In the genomic region with DNA sequence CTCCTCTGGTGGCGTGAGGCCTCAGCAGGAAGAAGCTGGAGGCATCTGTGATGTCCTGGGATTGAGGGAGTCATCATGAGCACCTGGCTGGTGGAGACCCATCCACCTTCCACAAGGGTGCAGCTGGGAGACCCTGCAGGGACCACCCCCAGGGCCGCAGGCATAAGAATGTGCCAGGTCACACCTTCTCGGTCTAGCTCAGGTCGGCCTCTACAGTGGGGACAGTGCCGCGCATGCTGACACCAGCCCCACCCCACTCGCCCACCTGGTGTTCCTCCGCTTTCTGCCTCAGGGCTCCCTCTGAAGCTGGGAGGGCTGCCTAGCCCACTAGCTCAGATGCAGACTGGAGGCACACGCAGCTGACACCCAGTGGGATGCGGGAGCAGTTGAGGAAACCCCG, we compare ENCODE assay signal across 21 cellular contexts. TPM values are rescaled to one million over a fixed set of nuclear protein-coding genes. Genes with fewer than 3 reads are reported as not detected.
A peak's percentile ranks its signal among the peaks of the same experiment; 100 is the strongest.
DNase-seq lines count a peak whose midpoint lies in the region; ATAC-seq, FAIRE-seq and TF ChIP-seq lines count a peak whose summit lies in the region.
"Had no signal": no experiment of that assay in that cellular context is flagged by ENCODE, and none has a peak within 500 bp of the region (broad histone marks: within the 10 kb centered on the region; RNA-seq: fewer than 3 reads in every experiment).

No MANE protein-coding gene starts in this region.

- no peak overlapping the region for H4K91ac ChIP-seq in neuronal stem cell (ENCODE audit: low read depth, low read length, poor library complexity)

- no peak overlapping the region for H3K9ac ChIP-seq in HepG2 (ENCODE audit: insufficient read depth, low read depth, low read length)
- H3K9ac ChIP-seq in neuronal stem cell (ENCODE audit: low read depth, low read length, poor library complexity) = no peak overlapping the region
- H3K9ac ChIP-seq: GM23248 had no signal

- H3K27ac ChIP-seq in HepG2 (ENCODE audit: extremely low read length, insufficient read depth, low read length) (no peak overlapping the region), right lobe of liver (no peak overlapping the region), neuronal stem cell (replicated peaks; ENCODE audit: low read length) (no peak overlapping the region), sigmoid colon (no peak overlapping the region), upper lobe of right lung (no peak overlapping the region), substantia nigra (ENCODE audit: low read depth, low read length, poor library complexity, severe bottlenecking) (no peak overlapping the region)
- H3K27ac ChIP-seq: 22Rv1, A549, C4-2B, GM23248 had no signal

- no peaks in the 10 kb centered on the region for H3K36me3 ChIP-seq in HepG2 (replicated peaks in 1 of 2; ENCODE audit: control insufficient read depth in 1 of 2, insufficient read depth in 2 of 2, low read length in 2 of 2)
- H3K36me3 ChIP-seq in right lobe of liver = no peaks in the 10 kb centered on the region
- peaks cover 4 to 21% of the 10 kb centered on the region in 2 donors for H3K36me3 ChIP-seq in neuronal stem cell (replicated peaks in 1 of 2; ENCODE audit: control insufficient read depth in 2 of 2, insufficient read depth in 2 of 2, low read length in 2 of 2)
- H3K36me3 ChIP-seq in sigmoid colon = no peaks in the 10 kb centered on the region
- H3K36me3 ChIP-seq in upper lobe of right lung = no peaks in the 10 kb centered on the region

- H3K4me1 ChIP-seq in HepG2 (ENCODE audit: insufficient read depth, low read length) = peaks cover 61% of the 10 kb centered on the region
- H3K4me1 ChIP-seq in right lobe of liver = peaks cover 0 to 23% (median 7%) of the 10 kb centered on the region in 4 donors
- H3K4me1 ChIP-seq in neuronal stem cell (ENCODE audit: control insufficient read depth in 2 of 2, insufficient read depth in 1 of 2, low read depth in 1 of 2, low read length in 2 of 2) = peaks cover 0 to under 1% of the 10 kb centered on the region in 2 donors
- no peaks in the 10 kb centered on the region for H3K4me1 ChIP-seq in sigmoid colon
- H3K4me1 ChIP-seq in upper lobe of right lung = no peaks in the 10 kb centered on the region
- H3K4me1 ChIP-seq: A549 had no signal

- H3K79me2 ChIP-seq in HepG2 (ENCODE audit: insufficient read depth, low read length) = no peaks in the 10 kb centered on the region

- TF ChIP-seq RAD21 in HepG2 (CRISPR knock-in tag; IDR thresholded peaks at IDR 0.05) = no peak

- CTCF ChIA-PET in HepG2 (lab: Yijun Ruan, JAX; ENCODE audit: low intra/inter-chr PET ratio, low total read pairs) = no interaction called here

- no peaks in the 10 kb centered on the region for H4K20me1 ChIP-seq in HepG2 (ENCODE audit: insufficient read depth, low read length)

- DNase-seq in HepG2 (ENCODE audit: low spot score) (no peak), right lobe of liver (no peak), neuronal stem cell (ENCODE audit: low spot score) (no peak), sigmoid colon (peak; percentile 48), upper lobe of right lung (peak; percentile 53), substantia nigra (lab: John Stamatoyannopoulos, UW) (no peak), head of caudate nucleus (no peak)
- DNase-seq: AML-193; Caco-2; CD4-positive, alpha-beta T cell; GDM1; GM23248; HFFc6 had no signal

- H2AFZ ChIP-seq in HepG2 (ENCODE audit: low read length) (no peak overlapping the region), neuronal stem cell (ENCODE audit: low read length) (no peak overlapping the region)
- H2AFZ ChIP-seq: GM23248 had no signal

- H3K4me3 ChIP-seq in HepG2 (replicated peaks in 1 of 3; ENCODE audit: insufficient read depth in 1 of 3, low read depth in 2 of 3, low read length in 3 of 3) = peak overlapping the region in 1 of 3 experiments; percentile 8; a peak in 1 of 6 replicates
- H3K4me3 ChIP-seq in right lobe of liver = no peak overlapping the region
- no peak overlapping the region for H3K4me3 ChIP-seq in neuronal stem cell (ENCODE audit: low read length in 2 of 2)
- no peak overlapping the region for H3K4me3 ChIP-seq in sigmoid colon
- H3K4me3 ChIP-seq in upper lobe of right lung = no peak overlapping the region
- H3K4me3 ChIP-seq: A549, GM23248 had no signal

- no peak for TF ChIP-seq CTCF in HepG2 (CRISPR knock-in tag; IDR thresholded peaks at IDR 0.05)
- TF ChIP-seq CTCF in right lobe of liver (IDR thresholded peaks at IDR 0.05) = no peak
- no peak for TF ChIP-seq CTCF in sigmoid colon (IDR thresholded peaks at IDR 0.05)
- no peak for TF ChIP-seq CTCF in upper lobe of right lung (IDR thresholded peaks at IDR 0.05)

- no peak for FAIRE-seq in HepG2 (lab: Jason Lieb, UNC)
- FAIRE-seq: A549, D721Med, GM12892, GM18507 had no signal

- H2BK12ac ChIP-seq in neuronal stem cell (ENCODE audit: low read length) = no peak overlapping the region

- POLR2A ChIA-PET in HepG2 (lab: Yijun Ruan, JAX) = no interaction called here

- no peaks in the 10 kb centered on the region for H3K79me1 ChIP-seq in neuronal stem cell (ENCODE audit: low read depth, low read length)

- H3K23ac ChIP-seq in neuronal stem cell (ENCODE audit: low read depth, low read length, poor library complexity) = peak overlapping the region; percentile 17

- WGBS in HepG2 (ENCODE audit: low lambda C conversion rate) = 74% methylated on average over 11 of the region's 11 CpGs
- WGBS in right lobe of liver (ENCODE audit: insufficient coverage, low coverage, low lambda C conversion rate, missing lambda C conversion rate) = 83% methylated on average over 2 of the region's 11 CpGs
- no CpG with 5 or more reads among the region's 11 CpGs for WGBS in neuronal stem cell (ENCODE audit: extremely low coverage in 2 of 2, insufficient read length in 2 of 2, insufficient replicate concordance in 1 of 2), 2 donors
- WGBS in sigmoid colon, 2 donors = 93 to 94% methylated on average over 11 of the region's 11 CpGs

- intact Hi-C loops in HepG2 (cut with micrococcal nuclease; ENCODE audit: unreplicated experiment) = no loop called here
- intact Hi-C loops in right lobe of liver (cut with DNase I) = no loop called here
- intact Hi-C loops in sigmoid colon (cut with DNase I) = no loop called here
- intact Hi-C loops in upper lobe of right lung (cut with DNase I) = no loop called here
- intact Hi-C loops in head of caudate nucleus (cut with DNase I) = no loop called here

- BruUV-seq in HepG2 (replicated peaks; lab: Mats Ljungman, UMichigan) = no TSS peak

- H3K18ac ChIP-seq in neuronal stem cell (ENCODE audit: low read length) = no peak overlapping the region

- in situ Hi-C loops in HepG2 (cut with HindIII; ENCODE audit: extremely low pct_ligation_motif_present, low pct_unique_long_range_greater_than_20kb) = no loop called here

- TF ChIP-seq EP300 in HepG2 (IDR thresholded peaks at IDR 0.05; ENCODE audit: low read depth in 2 of 2, low read length in 2 of 2) = no peak
- TF ChIP-seq EP300 in HepG2 (CRISPR knock-in tag; IDR thresholded peaks at IDR 0.05; ENCODE audit: borderline replicate concordance) = no peak
- TF ChIP-seq EP300 in sigmoid colon (IDR thresholded peaks at IDR 0.05) = no peak

- no peak for TF ChIP-seq POLR2A in HepG2 (IDR thresholded peaks at IDR 0.05; ENCODE audit: insufficient read depth in 1 of 2, low read depth in 2 of 2, low read length in 2 of 2)
- no peak for TF ChIP-seq POLR2A in right lobe of liver (IDR thresholded peaks at IDR 0.05)
- no peak for TF ChIP-seq POLR2A in sigmoid colon (IDR thresholded peaks at IDR 0.05)

- H2BK5ac ChIP-seq in neuronal stem cell (ENCODE audit: low read length) = peak overlapping the region; percentile 2

- H3K4ac ChIP-seq in neuronal stem cell (ENCODE audit: low read length) = no peak overlapping the region

- no peaks in the 10 kb centered on the region for H3K27me3 ChIP-seq in HepG2 (ENCODE audit: control insufficient read depth in 1 of 2, insufficient read depth in 2 of 2, low read length in 2 of 2)
- H3K27me3 ChIP-seq in right lobe of liver = no peaks in the 10 kb centered on the region
- H3K27me3 ChIP-seq in neuronal stem cell (ENCODE audit: control insufficient read depth in 3 of 3, insufficient read depth in 3 of 3, low read depth in 1 of 3, low read length in 3 of 3) = peaks cover 0 to 6% (median 0%) of the 10 kb centered on the region in 3 experiments
- no peaks in the 10 kb centered on the region for H3K27me3 ChIP-seq in sigmoid colon
- H3K27me3 ChIP-seq in upper lobe of right lung = no peaks in the 10 kb centered on the region

- H3K14ac ChIP-seq in neuronal stem cell (ENCODE audit: low read length) = no peak overlapping the region

- no peak overlapping the region for H2BK15ac ChIP-seq in neuronal stem cell (ENCODE audit: low read length)

- no peak overlapping the region for H2BK120ac ChIP-seq in neuronal stem cell (ENCODE audit: low read depth, low read length)

- ATAC-seq in HepG2 = peak; percentile 7; the same call in 1 of the 3 replicates
- ATAC-seq in right lobe of liver = no peak
- ATAC-seq in upper lobe of right lung = no peak
- ATAC-seq in HG02973 (IDR thresholded peaks at IDR 0.05; ENCODE audit: unreplicated experiment) = no peak
- ATAC-seq: A549, HCT116 had no signal

- H3K4me2 ChIP-seq in HepG2 (ENCODE audit: low read depth, low read length) (no peak overlapping the region; the same call in 1 of the 2 replicates), neuronal stem cell (ENCODE audit: insufficient read depth, low read length, poor library complexity, severe bottlenecking) (no peak overlapping the region)
- H3K4me2 ChIP-seq: A549 had no signal

- H4K8ac ChIP-seq in neuronal stem cell (ENCODE audit: low read depth, low read length) = no peak overlapping the region

- H2AK5ac ChIP-seq in neuronal stem cell (ENCODE audit: low read depth, low read length) = peak overlapping the region; percentile 71

- H3K9me3 ChIP-seq in HepG2 (ENCODE audit: low read length) = no peaks in the 10 kb centered on the region
- no peaks in the 10 kb centered on the region for H3K9me3 ChIP-seq in right lobe of liver
- no peaks in the 10 kb centered on the region for H3K9me3 ChIP-seq in neuronal stem cell (replicated peaks in 1 of 2; ENCODE audit: control insufficient read depth in 2 of 2, insufficient read depth in 1 of 2, low read depth in 1 of 2, low read length in 2 of 2)
- no peaks in the 10 kb centered on the region for H3K9me3 ChIP-seq in sigmoid colon
- no peaks in the 10 kb centered on the region for H3K9me3 ChIP-seq in upper lobe of right lung
- H3K9me3 ChIP-seq: A549, Caco-2 had no signal

RNA-seq across cellular contexts. Expression of gene PAQR7, which starts 5.8 kb away (rescaled TPM):
- total RNA-seq in HepG2 (2016; rRNA removed; fragmentation: Illumina TruSeq; extraction: Trizol) = 6.0 and 13.2 TPM in 2 replicates
- 4.1 and 4.7 TPM in 2 replicates for total RNA-seq in HepG2 (2016; cell fraction: cytosol; rRNA removed; fragmentation: Illumina TruSeq; extraction: Trizol; ENCODE audit: low read depth)
- 6.2 and 13.0 TPM in 2 replicates for total RNA-seq in HepG2 (2016; cell fraction: insoluble cytoplasmic fraction; rRNA removed; fragmentation: Illumina TruSeq; extraction: Trizol)
- total RNA-seq in HepG2 (2016; cell fraction: membrane; rRNA removed; fragmentation: Illumina TruSeq; extraction: Trizol) = 10.2 and 10.4 TPM in 2 replicates
- total RNA-seq in HepG2 (2016; cell fraction: nucleus; rRNA removed; fragmentation: Illumina TruSeq; extraction: Trizol) = 8.2 and 9.4 TPM in 2 replicates
- 16.6 and 20.2 TPM in 2 replicates for polyA plus RNA-seq in HepG2 (2011; rRNA removed)
- 19.1 and 22.5 TPM in 2 replicates for polyA plus RNA-seq in HepG2 (2011; cell fraction: cytosol; rRNA removed)
- polyA plus RNA-seq in HepG2 (2011; cell fraction: nucleus; rRNA removed) = 17.0 and 18.5 TPM in 2 replicates
- 13.9 and 14.2 TPM in 2 replicates for polyA plus RNA-seq in HepG2 (2012)
- 2.4 TPM in 2 replicates for polyA plus RNA-seq in HepG2 (2016; cell fraction: cytosol; fragmentation: Illumina TruSeq; extraction: Trizol; ENCODE audit: low read depth)
- polyA plus RNA-seq in HepG2 (2016; cell fraction: insoluble cytoplasmic fraction; fragmentation: Illumina TruSeq; extraction: Trizol; ENCODE audit: low read depth) = 4.5 and 5.3 TPM in 2 replicates
- 5.2 and 5.6 TPM in 2 replicates for polyA plus RNA-seq in HepG2 (2016; cell fraction: membrane; fragmentation: Illumina TruSeq; extraction: Trizol; ENCODE audit: low read depth)
- 19.6 and 20.2 TPM in 2 replicates for polyA plus RNA-seq in HepG2 (2016; cell fraction: nucleus; fragmentation: Illumina TruSeq; extraction: Trizol; ENCODE audit: insufficient read depth, low read depth)
- 21.8 and 127 TPM in 2 replicates for polyA minus RNA-seq in HepG2 (2011; rRNA and poly(A)+ RNA removed; ENCODE audit: low replicate concordance)
- polyA minus RNA-seq in HepG2 (2011; cell fraction: cytosol; rRNA and poly(A)+ RNA removed) = 28.0 and 29.7 TPM in 2 replicates
- polyA minus RNA-seq in HepG2 (2011; cell fraction: nucleus; rRNA and poly(A)+ RNA removed) = 6.8 and 10.7 TPM in 2 replicates
- 1 to 10 TPM in 5 of 6 experiments, under 1 TPM in 1; 0.74 to 4.8 (median 2.4) TPM for total RNA-seq in right lobe of liver
- polyA plus RNA-seq in neuronal stem cell (2013, experiment 1 of 2) = 2.4 TPM
- polyA plus RNA-seq in neuronal stem cell (2013, experiment 2 of 2) = 2.3 TPM
- total RNA-seq in sigmoid colon = 1 to 10 TPM; 4.3 to 9.4 (median 6.4) TPM
- 1 to 10 TPM in 2 of 3 donors, under 1 TPM in 1; 0.92 to 3.0 (median 1.2) TPM for polyA plus RNA-seq in sigmoid colon
- total RNA-seq in upper lobe of right lung = 10.8 TPM

RNA-seq across cellular contexts. Expression of gene AUNIP, which starts 22.0 kb away (rescaled TPM):
- 12.3 and 12.8 TPM in 2 replicates for total RNA-seq in HepG2 (2016; rRNA removed; fragmentation: Illumina TruSeq; extraction: Trizol)
- total RNA-seq in HepG2 (2016; cell fraction: cytosol; rRNA removed; fragmentation: Illumina TruSeq; extraction: Trizol; ENCODE audit: low read depth) = 5.7 TPM in 2 replicates
- total RNA-seq in HepG2 (2016; cell fraction: insoluble cytoplasmic fraction; rRNA removed; fragmentation: Illumina TruSeq; extraction: Trizol) = 12.6 and 14.1 TPM in 2 replicates
- 10.9 and 11.6 TPM in 2 replicates for total RNA-seq in HepG2 (2016; cell fraction: membrane; rRNA removed; fragmentation: Illumina TruSeq; extraction: Trizol)
- total RNA-seq in HepG2 (2016; cell fraction: nucleus; rRNA removed; fragmentation: Illumina TruSeq; extraction: Trizol) = 10.2 and 12.0 TPM in 2 replicates
- 2.4 and 3.8 TPM in 2 replicates for polyA plus RNA-seq in HepG2 (2011; rRNA removed)
- polyA plus RNA-seq in HepG2 (2011; cell fraction: cytosol; rRNA removed) = 2.0 and 2.5 TPM in 2 replicates
- 2.3 TPM in 2 replicates for polyA plus RNA-seq in HepG2 (2011; cell fraction: nucleus; rRNA removed)
- polyA plus RNA-seq in HepG2 (2012) = 1.4 and 2.3 TPM in 2 replicates
- polyA plus RNA-seq in HepG2 (2016; cell fraction: cytosol; fragmentation: Illumina TruSeq; extraction: Trizol; ENCODE audit: low read depth) = 2.5 and 3.0 TPM in 2 replicates
- polyA plus RNA-seq in HepG2 (2016; cell fraction: insoluble cytoplasmic fraction; fragmentation: Illumina TruSeq; extraction: Trizol; ENCODE audit: low read depth) = 12.7 and 13.5 TPM in 2 replicates
- 4.7 and 4.8 TPM in 2 replicates for polyA plus RNA-seq in HepG2 (2016; cell fraction: membrane; fragmentation: Illumina TruSeq; extraction: Trizol; ENCODE audit: low read depth)
- polyA plus RNA-seq in HepG2 (2016; cell fraction: nucleus; fragmentation: Illumina TruSeq; extraction: Trizol; ENCODE audit: insufficient read depth, low read depth) = 7.1 and 8.3 TPM in 2 replicates
- 4.6 and 20.8 TPM in 2 replicates for polyA minus RNA-seq in HepG2 (2011; rRNA and poly(A)+ RNA removed; ENCODE audit: low replicate concordance)
- 2.7 and 3.9 TPM in 2 replicates for polyA minus RNA-seq in HepG2 (2011; cell fraction: cytosol; rRNA and poly(A)+ RNA removed)
- polyA minus RNA-seq in HepG2 (2011; cell fraction: nucleus; rRNA and poly(A)+ RNA removed) = 5.7 and 7.3 TPM in 2 replicates
- total RNA-seq in right lobe of liver = under 1 TPM in 2 of 6 experiments, not detected in 4; 0.43 to 0.56 TPM
- polyA plus RNA-seq in neuronal stem cell (2013, experiment 1 of 2) = 7.6 TPM
- polyA plus RNA-seq in neuronal stem cell (2013, experiment 2 of 2) = 7.3 TPM
- total RNA-seq in sigmoid colon = not detected
- polyA plus RNA-seq in sigmoid colon = 1 to 10 TPM in 1 of 3 donors, under 1 TPM in 1, not detected in 1; 0.46 to 1.9 TPM
- not detected for total RNA-seq in upper lobe of right lung
- total RNA-seq: CD4-positive, alpha-beta T cell had no signal

RNA-seq across cellular contexts. Expression of gene STMN1, which starts 25.0 kb away (rescaled TPM):
- total RNA-seq in HepG2 (2016; rRNA removed; fragmentation: Illumina TruSeq; extraction: Trizol) (409 and 618 TPM in 2 replicates), right lobe of liver (10 to 100 TPM in 1 of 6 experiments, 1 to 10 TPM in 5; 2.1 to 11.7 (median 6.8) TPM), sigmoid colon (10 to 100 TPM; 30.7 to 37.5 (median 36.3) TPM), upper lobe of right lung (42.5 TPM)
- 56.4 and 56.9 TPM in 2 replicates for total RNA-seq in HepG2 (2016; cell fraction: cytosol; rRNA removed; fragmentation: Illumina TruSeq; extraction: Trizol; ENCODE audit: low read depth)
- 416 and 627 TPM in 2 replicates for total RNA-seq in HepG2 (2016; cell fraction: insoluble cytoplasmic fraction; rRNA removed; fragmentation: Illumina TruSeq; extraction: Trizol)
- total RNA-seq in HepG2 (2016; cell fraction: membrane; rRNA removed; fragmentation: Illumina TruSeq; extraction: Trizol) = 77.5 and 91.5 TPM in 2 replicates
- 147 and 152 TPM in 2 replicates for total RNA-seq in HepG2 (2016; cell fraction: nucleus; rRNA removed; fragmentation: Illumina TruSeq; extraction: Trizol)
- polyA plus RNA-seq in HepG2 (2011; rRNA removed) (27.3 and 45.9 TPM in 2 replicates), sigmoid colon (100 to 1,000 TPM in 1 of 3 donors, 10 to 100 TPM in 2; 61.3 to 175 (median 97.1) TPM)
- 14.4 and 19.7 TPM in 2 replicates for polyA plus RNA-seq in HepG2 (2011; cell fraction: cytosol; rRNA removed)
- polyA plus RNA-seq in HepG2 (2011; cell fraction: nucleus; rRNA removed) = 19.5 and 20.7 TPM in 2 replicates
- 58.4 and 155 TPM in 2 replicates for polyA plus RNA-seq in HepG2 (2012)
- 80.3 and 82.5 TPM in 2 replicates for polyA plus RNA-seq in HepG2 (2016; cell fraction: cytosol; fragmentation: Illumina TruSeq; extraction: Trizol; ENCODE audit: low read depth)
- polyA plus RNA-seq in HepG2 (2016; cell fraction: insoluble cytoplasmic fraction; fragmentation: Illumina TruSeq; extraction: Trizol; ENCODE audit: low read depth) = 774 and 823 TPM in 2 replicates
- polyA plus RNA-seq in HepG2 (2016; cell fraction: membrane; fragmentation: Illumina TruSeq; extraction: Trizol; ENCODE audit: low read depth) = 86.8 and 89.3 TPM in 2 replicates
- polyA plus RNA-seq in HepG2 (2016; cell fraction: nucleus; fragmentation: Illumina TruSeq; extraction: Trizol; ENCODE audit: insufficient read depth, low read depth) = 316 and 323 TPM in 2 replicates
- 11.3 and 32.5 TPM in 2 replicates for polyA minus RNA-seq in HepG2 (2011; rRNA and poly(A)+ RNA removed; ENCODE audit: low replicate concordance)
- polyA minus RNA-seq in HepG2 (2011; cell fraction: cytosol; rRNA and poly(A)+ RNA removed) = 18.3 and 20.7 TPM in 2 replicates
- polyA minus RNA-seq in HepG2 (2011; cell fraction: nucleus; rRNA and poly(A)+ RNA removed) = 22.0 and 32.7 TPM in 2 replicates
- polyA plus RNA-seq in neuronal stem cell (2013, experiment 1 of 2) = 714 TPM
- 708 TPM for polyA plus RNA-seq in neuronal stem cell (2013, experiment 2 of 2)

Comparison
In these comparisons a context has a peak if more than half of its experiments do, and no peak if none do; other contexts are left out.
1. DNase-seq: peak in sigmoid colon (single experiment) and upper lobe of right lung (single experiment); none in HepG2 (single experiment), right lobe of liver (0 of 3), neuronal stem cell (single experiment), substantia nigra (0 of 49) and head of caudate nucleus (0 of 42).